Comparison of ENCODE assay signal across 8 cellular contexts in genomic region chr9:6758418-6759113, GRCh38. TPM values are rescaled to one million over a fixed set of nuclear protein-coding genes. Genes with fewer than 3 reads are reported as not detected.
DNase-seq lines count a peak whose midpoint lies in the region; ATAC-seq and TF ChIP-seq lines count a peak whose summit lies in the region.

No MANE protein-coding gene starts in this region.

- H3K36me3 Mint-ChIP-seq in CD14-positive monocyte, result peaks cover 6 to 11% of the 10 kb centered on the region in 2 donors

- CTCF ChIA-PET in SK-N-SH (lab: Yijun Ruan, JAX), result interaction anchor here (0.7 to 2.0 kb wide), 5 partner anchors 15 to 69 kb away, joined by 3 to 9 read pairs (median 4); no protein-coding TSS in a partner anchor

- H3K4me2 ChIP-seq in SK-N-SH, result peak overlapping the region; percentile 93

- peak overlapping the region; percentile 77 for H3K9ac ChIP-seq in SK-N-SH

- H3K4me3 ChIP-seq in SK-N-SH (ENCODE audit: low read depth in 2 of 2, low read length in 1 of 2) (peak overlapping the region; percentile 77 to 98), right atrium auricular region (peak overlapping the region; percentile 86 to 98)

- 3% methylated on average over 11 of the region's 52 CpGs for WGBS in SK-N-SH (ENCODE audit: low lambda C conversion rate)
- 0 to 1% (median 0%) methylated on average over 41 to 52 of the region's 52 CpGs for WGBS in adipose tissue, 3 donors

- H3K9me2 ChIP-seq in SK-N-SH, result no peaks in the 10 kb centered on the region

- H3F3A ChIP-seq in SK-N-SH (replicated peaks; ENCODE audit: insufficient read depth), result peaks cover 16% of the 10 kb centered on the region

- peaks cover 33% of the 10 kb centered on the region for H3K79me2 ChIP-seq in SK-N-SH (ENCODE audit: insufficient read depth)

- H4K20me1 ChIP-seq in SK-N-SH (ENCODE audit: insufficient read depth), result no peaks in the 10 kb centered on the region

- peak overlapping the region; percentile 95 to 97 for H3K4me3 Mint-ChIP-seq in CD14-positive monocyte

- no peak for TF ChIP-seq CTCF in CD14-positive monocyte (IDR thresholded peaks at IDR 0.05)
- no peak for TF ChIP-seq CTCF in SK-N-SH (IDR thresholded peaks at IDR 0.05)
- TF ChIP-seq CTCF in right atrium auricular region (IDR thresholded peaks at IDR 0.05), result peak in 1 of 2 donors; percentile 5

- H3K27me3 ChIP-seq in SK-N-SH (ENCODE audit: insufficient read depth) (no peaks in the 10 kb centered on the region), right atrium auricular region (no peaks in the 10 kb centered on the region)

- H3K4me1 Mint-ChIP-seq in CD14-positive monocyte, result peaks cover 36% of the 10 kb centered on the region

- H3K4me1 ChIP-seq in SK-N-SH (ENCODE audit: control insufficient read depth in 1 of 2, insufficient read depth in 2 of 2, low read depth in 1 of 2, low read length in 1 of 2) (peaks cover 0 to 4% of the 10 kb centered on the region in 2 experiments; a peak in 2 of 4 replicates), right atrium auricular region (peaks cover 0 to 15% of the 10 kb centered on the region in 2 donors)

- intact Hi-C loops in CD14-positive monocyte (cut with micrococcal nuclease), result loop anchor here in 1 of 2 donors (5.0 to 10.0 kb wide), 3 partner anchors 76 to 344 kb away; partner anchors contain the start of gene UHRF2

- peak; percentile 24 for ATAC-seq in GM19035 (IDR thresholded peaks at IDR 0.05; ENCODE audit: unreplicated experiment)
- peak; percentile 36 for ATAC-seq in HG03354 (IDR thresholded peaks at IDR 0.05; ENCODE audit: poor library complexity, severe bottlenecking, unreplicated experiment)
- no peak for ATAC-seq in GM21619 (IDR thresholded peaks at IDR 0.05; ENCODE audit: unreplicated experiment)

- peaks cover 0 to 8% (median 5%) of the 10 kb centered on the region in 7 donors for H3K9me3 Mint-ChIP-seq in CD14-positive monocyte

- H3K27ac ChIP-seq in SK-N-SH (ENCODE audit: low read depth in 2 of 2, low read length in 1 of 2), result peak overlapping the region; percentile 91 to 96
- H3K27ac ChIP-seq in adipose tissue (ENCODE audit: low read depth, low read length), result peak overlapping the region; percentile 45
- H3K27ac ChIP-seq in right atrium auricular region, result peak overlapping the region; percentile 98 to 99

- H3K9me3 ChIP-seq in SK-N-SH, result no peaks in the 10 kb centered on the region
- H3K9me3 ChIP-seq in right atrium auricular region, result no peaks in the 10 kb centered on the region

- TF ChIP-seq EP300 in SK-N-SH (IDR thresholded peaks at IDR 0.05; ENCODE audit: borderline replicate concordance in 1 of 2, low read depth in 1 of 2, low read length in 1 of 2), result no peak

- no peaks in the 10 kb centered on the region for H3K36me3 ChIP-seq in SK-N-SH (replicated peaks in 1 of 2; ENCODE audit: control insufficient read depth in 1 of 2, insufficient read depth in 2 of 2, low read length in 1 of 2)
- H3K36me3 ChIP-seq in right atrium auricular region, result no peaks in the 10 kb centered on the region

- POLR2A ChIA-PET in SK-N-SH (lab: Yijun Ruan, JAX), result interaction anchor here (0.6 to 1.9 kb wide), 6 partner anchors 14 to 78 kb away, joined by 3 to 13 read pairs (median 4); no protein-coding TSS in a partner anchor

- H2AFZ ChIP-seq in SK-N-SH (ENCODE audit: low read depth), result peak overlapping the region; percentile 86

- H3K27me3 Mint-ChIP-seq in CD14-positive monocyte (ENCODE audit: low read depth in 3 of 3), result peaks cover 0 to 2% (median 0%) of the 10 kb centered on the region in 3 donors

- peak overlapping the region; percentile 80 to 100 (median 95) for H3K27ac Mint-ChIP-seq in CD14-positive monocyte

- no peak for TF ChIP-seq RAD21 in SK-N-SH (IDR thresholded peaks at IDR 0.05; ENCODE audit: low read length)

- DNase-seq in CD14-positive monocyte (ENCODE audit: low spot score), result peak; percentile 51
- DNase-seq in SK-N-SH, result peak; percentile 61
- DNase-seq in right atrium auricular region (ENCODE audit: low spot score), result peak; percentile 67
- peak; percentile 44 for DNase-seq in putamen (ENCODE audit: low spot score)

TF ChIP-seq in SK-N-SH, 30 proteins besides CTCF, POLR2A, EP300 and RAD21:
- no peak for TF ChIP-seq TAF1 (IDR thresholded peaks at IDR 0.05; ENCODE audit: borderline replicate concordance, low read depth, low read length)
- TF ChIP-seq NFIC (IDR thresholded peaks at IDR 0.05; ENCODE audit: borderline replicate concordance), result no peak
- TF ChIP-seq, protein P1, sequence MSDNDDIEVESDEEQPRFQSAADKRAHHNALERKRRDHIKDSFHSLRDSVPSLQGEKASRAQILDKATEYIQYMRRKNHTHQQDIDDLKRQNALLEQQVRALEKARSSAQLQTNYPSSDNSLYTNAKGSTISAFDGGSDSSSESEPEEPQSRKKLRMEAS (IDR thresholded peaks at IDR 0.05; ENCODE audit: low read depth), result peak; percentile 69
- 0 out of 2 replicates have a peak, but pooled peaks have one; percentile 11 for TF ChIP-seq POLR2AphosphoS5 (IDR thresholded peaks at IDR 0.05; ENCODE audit: low read depth, low read length)
- 0 out of 2 replicates have a peak, but pooled peaks have one; percentile 19 for TF ChIP-seq SIN3A (IDR thresholded peaks at IDR 0.05; ENCODE audit: borderline replicate concordance, low read depth, low read length)
- TF ChIP-seq NRF1 (IDR thresholded peaks at IDR 0.05; ENCODE audit: low read depth, low read length), result peak; percentile 57

RNA-seq across cellular contexts. Expression of gene KDM4C, which starts 0.8 kb away (rescaled TPM):
- polyA plus RNA-seq in CD14-positive monocyte (10 to 100 TPM; 15.2 to 17.1 TPM), SK-N-SH (2012; rRNA removed) (9.4 and 11.4 TPM in 2 replicates), adipose tissue (1 to 10 TPM; 7.2 to 9.6 (median 8.7) TPM)
- polyA plus RNA-seq in SK-N-SH (2012; cell fraction: cytosol; rRNA removed), result 9.4 and 9.8 TPM in 2 replicates
- polyA plus RNA-seq in SK-N-SH (2012; cell fraction: nucleus; rRNA removed), result 19.1 and 31.2 TPM in 2 replicates
- 10 to 100 TPM; 11.0 to 11.9 TPM for total RNA-seq in right atrium auricular region

Comparison
In these comparisons a context has a peak if more than half of its experiments do, and no peak if none do; other contexts are left out.
1. H3K27ac ChIP-seq: peak in every context shown above with its lines; median percentile 98 in right atrium auricular region; 94 in SK-N-SH; 45 in adipose tissue.